Comparison of ENCODE assay signal across 9 cellular contexts in the genomic region with DNA sequence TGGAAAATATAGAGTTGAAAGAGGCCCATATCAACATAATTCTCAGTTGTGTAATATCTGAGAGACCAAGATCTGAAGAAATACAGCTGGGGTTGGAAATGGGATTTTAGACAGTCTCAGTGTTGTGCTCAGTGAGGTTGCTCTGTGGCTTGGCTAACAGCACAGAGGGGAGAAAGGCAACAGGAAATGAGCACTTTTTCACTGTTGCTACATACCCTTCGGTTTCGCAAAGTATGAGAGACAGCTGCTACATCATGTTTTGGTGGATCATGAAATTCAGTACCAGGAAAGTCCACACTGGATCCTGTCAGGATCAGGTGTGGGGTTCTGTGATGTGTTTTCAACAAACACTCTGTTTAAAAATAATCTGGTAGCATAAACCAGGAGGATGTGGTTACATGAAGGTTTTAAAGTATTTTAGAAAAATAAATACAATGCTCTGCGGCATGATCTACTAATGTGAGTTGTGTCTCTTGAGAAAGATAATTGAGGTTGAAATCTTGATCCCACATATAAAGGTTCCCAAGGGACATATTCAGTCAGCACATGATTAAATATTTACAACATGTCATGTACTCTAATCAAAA. TPM values are rescaled to one million over a fixed set of nuclear protein-coding genes. Genes with fewer than 3 reads are reported as not detected.
DNase-seq lines count a peak whose midpoint lies in the region; ATAC-seq, FAIRE-seq and TF ChIP-seq lines count a peak whose summit lies in the region.
"Had no signal": no experiment of that assay in that cellular context is flagged by ENCODE, and none has a peak within 500 bp of the region (broad histone marks: within the 10 kb centered on the region; RNA-seq: fewer than 3 reads in every experiment).

No MANE protein-coding gene starts in this region.

- ATAC-seq in GM19023 (IDR thresholded peaks at IDR 0.05; ENCODE audit: unreplicated experiment) (peak; percentile 84), HG03139 (IDR thresholded peaks at IDR 0.05; ENCODE audit: unreplicated experiment) (peak; percentile 91)
- ATAC-seq: HCT116 had no signal

- H3K27me3 ChIP-seq in muscle layer of duodenum (ENCODE audit: low read depth, low read length): no peaks in the 10 kb centered on the region

- H3K4me3 ChIP-seq in muscle layer of duodenum (ENCODE audit: low read depth in 1 of 2, low read length in 2 of 2): no peak overlapping the region

- peak overlapping the region; percentile 12 for H3K27ac ChIP-seq in muscle layer of duodenum (ENCODE audit: low read length)

- intact Hi-C loops in activated CD4-positive, alpha-beta memory T cell treated with anti-CD3 and anti-CD28 coated beads for 36 hours (cut with micrococcal nuclease): loop anchor here (1.0 to 10.0 kb wide), 2 partner anchors 12 to 176 kb away; a partner anchor contains a TSS

- DNase-seq in AG20443 (ENCODE audit: low spot score): peak; percentile 62
- peak; percentile 33 for DNase-seq in activated CD4-positive, alpha-beta memory T cell treated with anti-CD3 and anti-CD28 coated beads for 36 hours
- DNase-seq in HFFc6: no peak
- no peak for DNase-seq in urothelium cell line (ENCODE audit: low spot score)
- no peak for DNase-seq in T-helper 9 cell

- no peaks in the 10 kb centered on the region for H3K36me3 ChIP-seq in muscle layer of duodenum (ENCODE audit: control insufficient read depth in 1 of 2, insufficient read depth in 2 of 2, low read length in 2 of 2)

- no peak for FAIRE-seq in urothelium cell line (lab: Jason Lieb, UNC)

- CTCF ChIA-PET in activated CD4-positive, alpha-beta memory T cell treated with anti-CD3 and anti-CD28 coated beads for 36 hours (lab: Charles Lee): interaction anchor here (1.5 to 3.9 kb wide), 2 partner anchors 12 to 338 kb away, joined by 6 to 14 read pairs; no protein-coding TSS in a partner anchor

- H3K9me3 ChIP-seq in muscle layer of duodenum (ENCODE audit: control insufficient read depth in 1 of 2, low read length in 2 of 2): no peaks in the 10 kb centered on the region

- POLR2A ChIA-PET in activated CD4-positive, alpha-beta memory T cell treated with anti-CD3 and anti-CD28 coated beads for 36 hours (lab: Charles Lee): interaction anchor here (1.1 to 1.3 kb wide), 2 partner anchors 10 to 67 kb away, joined by 3 read pairs; no protein-coding TSS in a partner anchor

- H3K27me3 Mint-ChIP-seq in activated CD4-positive, alpha-beta memory T cell treated with anti-CD3 and anti-CD28 coated beads for 36 hours: peaks cover 10% of the 10 kb centered on the region
- peaks cover 23% of the 10 kb centered on the region for H3K27me3 Mint-ChIP-seq in HFFc6 (ENCODE audit: insufficient read depth)

- H3K27ac Mint-ChIP-seq in activated CD4-positive, alpha-beta memory T cell treated with anti-CD3 and anti-CD28 coated beads for 36 hours: no peak overlapping the region
- no peak overlapping the region for H3K27ac Mint-ChIP-seq in HFFc6

- no peaks in the 10 kb centered on the region for H3K36me3 Mint-ChIP-seq in activated CD4-positive, alpha-beta memory T cell treated with anti-CD3 and anti-CD28 coated beads for 36 hours
- H3K36me3 Mint-ChIP-seq in HFFc6 (ENCODE audit: low read depth): no peaks in the 10 kb centered on the region

- peaks cover 0 to 12% of the 10 kb centered on the region in 2 donors for H3K4me1 ChIP-seq in muscle layer of duodenum (ENCODE audit: control insufficient read depth in 1 of 2, insufficient read depth in 2 of 2, low read length in 2 of 2)

- H3K4me3 Mint-ChIP-seq in activated CD4-positive, alpha-beta memory T cell treated with anti-CD3 and anti-CD28 coated beads for 36 hours: no peak overlapping the region
- H3K4me3 Mint-ChIP-seq in HFFc6: no peak overlapping the region

- no peak for TF ChIP-seq CTCF in HFFc6 (IDR thresholded peaks at IDR 0.05)

- no peaks in the 10 kb centered on the region for H3K9me3 Mint-ChIP-seq in activated CD4-positive, alpha-beta memory T cell treated with anti-CD3 and anti-CD28 coated beads for 36 hours
- H3K9me3 Mint-ChIP-seq in HFFc6: no peaks in the 10 kb centered on the region

- peaks cover 39% of the 10 kb centered on the region for H3K4me1 Mint-ChIP-seq in activated CD4-positive, alpha-beta memory T cell treated with anti-CD3 and anti-CD28 coated beads for 36 hours (ENCODE audit: low read depth)
- H3K4me1 Mint-ChIP-seq in HFFc6 (ENCODE audit: low read depth): no peaks in the 10 kb centered on the region

RNA-seq across cellular contexts. Expression of a gene that starts 6.9 kb away (rescaled TPM):
- total RNA-seq in activated CD4-positive, alpha-beta memory T cell treated with anti-CD3 and anti-CD28 coated beads for 36 hours: not detected
- total RNA-seq in HFFc6 (2021; fragmentation: NEBNext Ultra II Directional; extraction: Animal tissue kit (Norgen Biotek cat#: 25700)): not detected

Comparison
In these comparisons a context has a peak if more than half of its experiments do, and no peak if none do; other contexts are left out.
1. DNase-seq: peak in AG20443 (single experiment) and activated CD4-positive, alpha-beta memory T cell treated with anti-CD3 and anti-CD28 coated beads for 36 hours (single experiment); none in HFFc6 (single experiment), urothelium cell line (single experiment) and T-helper 9 cell (single experiment).